Comparison of ENCODE assay signal across 2 cellular contexts in genomic region chr7:44754802-44755697, GRCh38.
TF ChIP-seq lines count a peak whose summit lies in the region.

No MANE protein-coding gene starts in this region.

TF ChIP-seq in IMR-90, 13 proteins besides CTCF, POLR2A, EP300 and RAD21:
- TF ChIP-seq MAZ (IDR thresholded peaks at IDR 0.05; ENCODE audit: borderline replicate concordance, low read depth, low read length) (no peak), FOS (IDR thresholded peaks at IDR 0.05; ENCODE audit: low read depth, low read length) (no peak), SMC3 (IDR thresholded peaks at IDR 0.05; ENCODE audit: low read depth, low read length) (no peak), CEBPB (IDR thresholded peaks at IDR 0.05; ENCODE audit: low read depth, low read length) (no peak), MAFK (IDR thresholded peaks at IDR 0.05; ENCODE audit: low read depth, low read length) (no peak), BHLHE40 (IDR thresholded peaks at IDR 0.05; ENCODE audit: low read depth, low read length) (no peak), RCOR1 (IDR thresholded peaks at IDR 0.05; ENCODE audit: insufficient replicate concordance, low read length) (no peak), CHD1 (IDR thresholded peaks at IDR 0.05; ENCODE audit: low read depth, low read length) (no peak), RFX5 (IDR thresholded peaks at IDR 0.05; ENCODE audit: low read depth, low read length) (no peak), NFE2L2 (IDR thresholded peaks at IDR 0.05; ENCODE audit: low read depth, low read length) (no peak), USF2 (IDR thresholded peaks at IDR 0.05; ENCODE audit: low read depth, low read length) (no peak)
TF ChIP-seq in IMR-90: peak in this region for 0.

TF ChIP-seq in HEK293T, 16 proteins besides CTCF, POLR2A, EP300 and RAD21:
- TF ChIP-seq FOXA1 (IDR thresholded peaks at IDR 0.05), result no peak
